In the genomic region with DNA sequence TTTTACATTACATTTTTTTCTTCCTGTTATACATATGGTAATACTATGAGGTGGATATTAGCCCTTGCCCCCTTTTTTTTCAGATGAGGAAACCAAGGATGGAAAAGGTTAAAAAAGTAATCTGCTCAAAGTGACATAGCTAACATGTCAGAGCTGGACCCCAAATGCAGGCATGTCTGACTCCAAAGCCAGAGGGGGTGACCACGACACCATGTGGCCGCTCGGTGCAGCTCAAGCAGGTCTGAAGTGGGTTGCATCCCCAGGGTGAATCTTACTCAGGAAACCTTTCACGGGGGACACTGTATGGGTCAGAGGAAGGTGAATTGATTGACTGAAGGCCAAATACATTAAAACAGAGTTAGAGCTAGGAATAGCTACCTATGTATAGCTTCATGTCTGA, we compare ENCODE assay signal across 11 cellular contexts. TPM values are rescaled to one million over a fixed set of nuclear protein-coding genes. Genes with fewer than 3 reads are reported as not detected.
A peak's percentile ranks its signal among the peaks of the same experiment; 100 is the strongest.
DNase-seq lines count a peak whose midpoint lies in the region; ATAC-seq and TF ChIP-seq lines count a peak whose summit lies in the region.
"Had no signal": no experiment of that assay in that cellular context is flagged by ENCODE, and none has a peak within 500 bp of the region (broad histone marks: within the 10 kb centered on the region; RNA-seq: fewer than 3 reads in every experiment).

No MANE protein-coding gene starts in this region.

- WGBS in H9 (ENCODE audit: extremely low coverage, insufficient read length, low lambda C conversion rate): no CpG with 5 or more reads among the region's 4 CpGs

- H3K4me1 Mint-ChIP-seq in H9: peaks cover 7 to 10% of the 10 kb centered on the region in 2 experiments

- H4K91ac ChIP-seq in H9 (ENCODE audit: insufficient read length, low read depth, low read length): no peak overlapping the region

- H3K14ac ChIP-seq in H9 (ENCODE audit: insufficient read depth, low read length): no peak overlapping the region

- H3K9ac ChIP-seq in DND-41 (ENCODE audit: low read depth, low read length) (no peak overlapping the region), H9 (ENCODE audit: extremely low read depth, insufficient read length, low read length) (no peak overlapping the region), SU-DHL-6 (ENCODE audit: low read length) (no peak overlapping the region)

- H3K4me2 ChIP-seq in DND-41 (ENCODE audit: insufficient read depth, low read length): no peak overlapping the region
- H3K4me2 ChIP-seq in H9 (ENCODE audit: insufficient read depth, insufficient read length, low read length): no peak overlapping the region
- no peak overlapping the region for H3K4me2 ChIP-seq in SU-DHL-6 (ENCODE audit: low read depth, low read length, poor library complexity, severe bottlenecking)

- H2BK120ac ChIP-seq in H9 (ENCODE audit: low read depth, low read length, poor library complexity, severe bottlenecking): no peak overlapping the region

- H3F3A ChIP-seq in SU-DHL-6 (ENCODE audit: insufficient read depth): no peaks in the 10 kb centered on the region

- H3K4me3 ChIP-seq in DND-41 (ENCODE audit: low read depth in 1 of 2, low read length in 2 of 2): no peak overlapping the region
- H3K4me3 ChIP-seq in SU-DHL-6 (ENCODE audit: insufficient read depth, low read length, poor library complexity, severe bottlenecking): no peak overlapping the region
- H3K4me3 ChIP-seq: lung, tibial artery had no signal

- H3K23me2 ChIP-seq in H9 (ENCODE audit: insufficient read length, low read depth, low read length, poor library complexity, severe bottlenecking): no peaks in the 10 kb centered on the region

- no peak overlapping the region for H3K23ac ChIP-seq in H9 (ENCODE audit: insufficient read length, low read depth, low read length)

- no peak overlapping the region for H4K8ac ChIP-seq in H9 (replicated peaks; ENCODE audit: insufficient read length, low read depth, low read length)

- H3K9me3 ChIP-seq in DND-41 (ENCODE audit: insufficient read depth, low read length, severe bottlenecking): no peaks in the 10 kb centered on the region
- no peaks in the 10 kb centered on the region for H3K9me3 ChIP-seq in H9 (ENCODE audit: control insufficient read depth, low read depth, low read length)
- no peaks in the 10 kb centered on the region for H3K9me3 ChIP-seq in SU-DHL-6 (ENCODE audit: insufficient read depth, low read length)
- H3K9me3 ChIP-seq: tibial artery had no signal

- no peak overlapping the region for H2BK12ac ChIP-seq in H9 (ENCODE audit: insufficient read length, low read depth, low read length)

- H3K27ac ChIP-seq in DND-41 (ENCODE audit: low read length) (0 out of 2 replicates have a peak overlapping the region, but pooled peaks have one; percentile 2), H9 (ENCODE audit: insufficient read length, low read depth, low read length) (no peak overlapping the region), SU-DHL-6 (ENCODE audit: low read depth, low read length) (no peak overlapping the region)
- H3K27ac ChIP-seq: tibial artery had no signal

- no peaks in the 10 kb centered on the region for H3K9me2 ChIP-seq in SU-DHL-6 (replicated peaks; ENCODE audit: insufficient read depth, low read length)

- no peak overlapping the region for H2AK5ac ChIP-seq in H9 (ENCODE audit: insufficient read length, low read length)

- no peaks in the 10 kb centered on the region for H3K36me3 Mint-ChIP-seq in H9 (ENCODE audit: insufficient read depth in 1 of 3, low read depth in 3 of 3)
- H3K36me3 Mint-ChIP-seq in activated naive CD4-positive, alpha-beta T cell treated with anti-CD3 and anti-CD28 coated beads, Interleukin-2, amount 50 U/mL, for 72 hours: no peaks in the 10 kb centered on the region

- H3K56ac ChIP-seq in H9 (ENCODE audit: insufficient read length, low read depth, low read length): no peak overlapping the region

- H2AFZ ChIP-seq in DND-41 (ENCODE audit: low read depth, low read length): no peak overlapping the region
- H2AFZ ChIP-seq in H9 (ENCODE audit: low read length): no peak overlapping the region
- H2AFZ ChIP-seq in SU-DHL-6 (ENCODE audit: low read depth, low read length, severe bottlenecking): no peak overlapping the region

- no peaks in the 10 kb centered on the region for H3K79me2 ChIP-seq in DND-41 (ENCODE audit: insufficient read depth, low read length)
- H3K79me2 ChIP-seq in H9 (ENCODE audit: insufficient read depth, low read length): no peaks in the 10 kb centered on the region
- no peaks in the 10 kb centered on the region for H3K79me2 ChIP-seq in SU-DHL-6 (ENCODE audit: insufficient read depth, low read length)

- peaks cover 16% of the 10 kb centered on the region for H3K27me3 Mint-ChIP-seq in H9 (ENCODE audit: low read depth)

- no peak for TF ChIP-seq CTCF in DND-41 (IDR thresholded peaks at IDR 0.05; ENCODE audit: borderline replicate concordance, extremely low read depth, low read length, poor library complexity, severe bottlenecking)
- peak; percentile 50 for TF ChIP-seq CTCF in H9 (conservative IDR thresholded peaks at IDR 0.05)
- peak; percentile 50 for TF ChIP-seq CTCF in SU-DHL-6 (IDR thresholded peaks at IDR 0.05; ENCODE audit: insufficient read depth, low read length, poor library complexity, severe bottlenecking)

- no peak overlapping the region for H2BK15ac ChIP-seq in H9 (ENCODE audit: low read depth, low read length)

- H4K20me1 ChIP-seq in DND-41 (ENCODE audit: insufficient read depth, low read length) (no peaks in the 10 kb centered on the region), H9 (ENCODE audit: control insufficient read depth, insufficient read depth, insufficient read length) (no peaks in the 10 kb centered on the region), SU-DHL-6 (ENCODE audit: low read depth, low read length) (no peaks in the 10 kb centered on the region)

- no peak overlapping the region for H3K4me3 Mint-ChIP-seq in H9

- H3K27me3 ChIP-seq in DND-41 (ENCODE audit: insufficient read depth, low read length, poor library complexity) (no peaks in the 10 kb centered on the region), H9 (ENCODE audit: insufficient read depth, low read length) (no peaks in the 10 kb centered on the region), SU-DHL-6 (ENCODE audit: low read length) (no peaks in the 10 kb centered on the region)
- H3K27me3 ChIP-seq: tibial artery had no signal

- H2BK5ac ChIP-seq in H9 (ENCODE audit: insufficient read length, low read length): no peak overlapping the region

- no peak for DNase-seq in DND-41
- DNase-seq in H9: no peak
- DNase-seq in islet precursor cell: peak; percentile 48
- DNase-seq in NK-92 (lab: John Stamatoyannopoulos, UW; ENCODE audit: unreplicated experiment): no peak
- no peak for DNase-seq in DMS 273 (lab: John Stamatoyannopoulos, UW; ENCODE audit: unreplicated experiment)
- no peak for DNase-seq in activated naive CD4-positive, alpha-beta T cell treated with anti-CD3 and anti-CD28 coated beads, Interleukin-2, amount 50 U/mL, for 72 hours (ENCODE audit: low spot score in 2 of 2)
- no peak for DNase-seq in NCI-H226
- DNase-seq: DMS79, tibial artery had no signal

- H3T11ph ChIP-seq in H9 (ENCODE audit: low read length): no peak overlapping the region

- H4K5ac ChIP-seq in H9 (ENCODE audit: insufficient read length, low read depth, low read length): no peak overlapping the region

- no peak overlapping the region for H2BK20ac ChIP-seq in H9 (ENCODE audit: low read depth, low read length, poor library complexity, severe bottlenecking)

- ATAC-seq in DND-41 (ENCODE audit: insufficient read depth, low read depth): no peak
- no peak for ATAC-seq in activated naive CD4-positive, alpha-beta T cell treated with anti-CD3 and anti-CD28 coated beads, Interleukin-2, amount 50 U/mL, for 72 hours

- no peak overlapping the region for H3K4ac ChIP-seq in H9 (ENCODE audit: low read depth, low read length)

- H3K79me1 ChIP-seq in H9 (ENCODE audit: insufficient read depth, low read depth, low read length, poor library complexity, severe bottlenecking): no peaks in the 10 kb centered on the region

- no peak overlapping the region for H3K18ac ChIP-seq in H9 (ENCODE audit: insufficient read length, low read depth, low read length)

- no peaks in the 10 kb centered on the region for H3K9me3 Mint-ChIP-seq in H9
- H3K9me3 Mint-ChIP-seq in activated naive CD4-positive, alpha-beta T cell treated with anti-CD3 and anti-CD28 coated beads, Interleukin-2, amount 50 U/mL, for 72 hours: peaks cover 0 to 5% of the 10 kb centered on the region in 2 donors

- H3K27ac Mint-ChIP-seq in H9: no peak overlapping the region
- peak overlapping the region in 1 of 2 donors; percentile 2 for H3K27ac Mint-ChIP-seq in activated naive CD4-positive, alpha-beta T cell treated with anti-CD3 and anti-CD28 coated beads, Interleukin-2, amount 50 U/mL, for 72 hours

- H3K36me3 ChIP-seq in DND-41 (ENCODE audit: insufficient read depth, low read length) (no peaks in the 10 kb centered on the region), SU-DHL-6 (ENCODE audit: low read length) (no peaks in the 10 kb centered on the region)
- H3K36me3 ChIP-seq: tibial artery had no signal

- H3K4me1 ChIP-seq in DND-41 (ENCODE audit: insufficient read depth, low read length) (peaks cover 57% of the 10 kb centered on the region), H9 (ENCODE audit: insufficient read depth, low read length) (no peaks in the 10 kb centered on the region; the same call in 1 of the 2 replicates)

RNA-seq across cellular contexts. Expression of a gene that starts 34.8 kb away (rescaled TPM):
- total RNA-seq in H9 (2021): 0.02 and 0.35 TPM in 2 replicates
- under 1 TPM; 0.07 to 0.16 TPM for total RNA-seq in activated naive CD4-positive, alpha-beta T cell treated with anti-CD3 and anti-CD28 coated beads, Interleukin-2, amount 50 U/mL, for 72 hours
